25 cellular contexts compared by ENCODE assay signal in genomic region chr3:45387171-45387570, GRCh38. TPM values are rescaled to one million over a fixed set of nuclear protein-coding genes. Genes with fewer than 3 reads are reported as not detected.
DNase-seq lines count a peak whose midpoint lies in the region; ATAC-seq, FAIRE-seq and TF ChIP-seq lines count a peak whose summit lies in the region.
"Had no signal": no experiment of that assay in that cellular context is flagged by ENCODE, and none has a peak within 500 bp of the region (broad histone marks: within the 10 kb centered on the region; RNA-seq: fewer than 3 reads in every experiment).

No MANE protein-coding gene starts in this region.

- H2BK120ac ChIP-seq in mesenchymal stem cell (ENCODE audit: low read depth, low read length), result no peak overlapping the region

- H2AFZ ChIP-seq in mesenchymal stem cell (ENCODE audit: low read depth, low read length), result peak overlapping the region; percentile 27

- H3K4ac ChIP-seq in mesenchymal stem cell (ENCODE audit: low read depth in 1 of 2, low read length in 2 of 2), result no peak overlapping the region

- no TSS peak for BruUV-seq in MCF 10A (replicated peaks; lab: Mats Ljungman, UMichigan)

- peaks cover 25% of the 10 kb centered on the region for H3K27me3 Mint-ChIP-seq in MCF 10A (ENCODE audit: insufficient read depth, unreplicated experiment)
- peaks cover 9% of the 10 kb centered on the region for H3K27me3 Mint-ChIP-seq in activated B cell treated with CpG ODN at 0.5 μM for 24 hours

- intact Hi-C loops in MCF 10A (cut with micrococcal nuclease) (no loop called here), breast epithelium (cut with DNase I; ENCODE audit: low total_unique reads) (no loop called here), activated B cell treated with CpG ODN at 0.5 μM for 24 hours (cut with micrococcal nuclease) (no loop called here), dorsolateral prefrontal cortex (cut with DNase I) (no loop called here)

- H3K27ac ChIP-seq in breast epithelium (no peak overlapping the region), mesenchymal stem cell (ENCODE audit: low read length, poor library complexity, severe bottlenecking) (no peak overlapping the region), dorsolateral prefrontal cortex (no peak overlapping the region), small intestine (ENCODE audit: low read depth in 1 of 2, low read length in 1 of 2) (no peak overlapping the region)
- H3K27ac ChIP-seq: ascending aorta, lower lobe of right lung had no signal

- TF ChIP-seq POLR2A in breast epithelium (IDR thresholded peaks at IDR 0.05), result no peak

- no peak overlapping the region for H2AK5ac ChIP-seq in mesenchymal stem cell (ENCODE audit: low read length, severe bottlenecking)

- no peak for TF ChIP-seq CTCF in MCF 10A (IDR thresholded peaks at IDR 0.05; ENCODE audit: unreplicated experiment)
- no peak for TF ChIP-seq CTCF in breast epithelium (IDR thresholded peaks at IDR 0.05)
- TF ChIP-seq CTCF in activated B cell treated with CpG ODN at 0.5 μM for 24 hours (IDR thresholded peaks at IDR 0.05), result no peak
- TF ChIP-seq CTCF in dorsolateral prefrontal cortex (IDR thresholded peaks at IDR 0.05 in 54 of 56, conservative IDR thresholded peaks at IDR 0.05 in 2 of 56; ENCODE audit: low read depth in 1 of 56, partially characterized antibody in 56 of 56), result no peak

- no peak overlapping the region for H3K9ac ChIP-seq in mesenchymal stem cell (ENCODE audit: low read length)

- H3K4me2 ChIP-seq in mesenchymal stem cell (ENCODE audit: low read length, poor library complexity, severe bottlenecking), result no peak overlapping the region

- WGBS in mesenchymal stem cell, result 100% methylated on average over 1 of the region's 3 CpGs
- 33 to 80% (median 55%) methylated on average over 3 of the region's 3 CpGs for WGBS in small intestine, 3 donors

- H3K27ac Mint-ChIP-seq in MCF 10A (ENCODE audit: low read depth, unreplicated experiment) (no peak overlapping the region), activated B cell treated with CpG ODN at 0.5 μM for 24 hours (no peak overlapping the region)
- H3K27ac Mint-ChIP-seq: T-helper 2 cell treated with Interferon-gamma antibody and Interleukin-4, amounts not matched to agents 5 μg/mL and 100 μg/mL, for 36 hours had no signal

- H2BK15ac ChIP-seq in mesenchymal stem cell (ENCODE audit: low read depth, poor library complexity, severe bottlenecking), result no peak overlapping the region

- H4K8ac ChIP-seq in mesenchymal stem cell (ENCODE audit: low read length), result no peak overlapping the region

- peaks cover 0 to 4% of the 10 kb centered on the region in 2 donors for H3K4me1 ChIP-seq in breast epithelium
- H3K4me1 ChIP-seq in mesenchymal stem cell (ENCODE audit: control insufficient read depth, insufficient read depth, low read depth, low read length), result peaks cover 2% of the 10 kb centered on the region
- H3K4me1 ChIP-seq in small intestine (ENCODE audit: control insufficient read depth in 2 of 2, insufficient read depth in 1 of 2, low read depth in 1 of 2, low read length in 1 of 2), result peaks cover 3 to 7% of the 10 kb centered on the region in 2 donors

- H3K18ac ChIP-seq in mesenchymal stem cell (ENCODE audit: low read depth in 1 of 2, low read length in 2 of 2), result no peak overlapping the region

- no peak for FAIRE-seq in small intestine (lab: Jason Lieb, UNC)
- FAIRE-seq: kidney, pancreas, urothelium cell line had no signal

- H3K36me3 ChIP-seq in breast epithelium, result no peaks in the 10 kb centered on the region
- peaks cover 0 to 5% of the 10 kb centered on the region in 2 experiments for H3K36me3 ChIP-seq in mesenchymal stem cell (ENCODE audit: control insufficient read depth in 1 of 2, insufficient read depth in 2 of 2, low read depth in 1 of 2, low read length in 2 of 2)
- no peaks in the 10 kb centered on the region for H3K36me3 ChIP-seq in small intestine (ENCODE audit: control insufficient read depth in 2 of 2, insufficient read depth in 2 of 2, low read length in 2 of 2)
- H3K36me3 ChIP-seq: ascending aorta, pancreas had no signal

- no peak overlapping the region for H2BK12ac ChIP-seq in mesenchymal stem cell (ENCODE audit: low read length in 2 of 2)

- H4K91ac ChIP-seq in mesenchymal stem cell (ENCODE audit: low read length), result no peak overlapping the region

- no peak overlapping the region for H2BK5ac ChIP-seq in mesenchymal stem cell (ENCODE audit: low read depth, low read length, poor library complexity, severe bottlenecking)

- POLR2A ChIA-PET in MCF 10A (lab: Yijun Ruan, JAX), result interaction anchor here (0.6 kb wide), 1 partner anchor 799 kb away, joined by 3 read pairs; no protein-coding TSS in a partner anchor
- POLR2A ChIA-PET in activated B cell treated with CpG ODN at 0.5 μM for 24 hours (lab: Charles Lee), result no interaction called here

- ATAC-seq in activated B cell treated with CpG ODN at 0.5 μM for 24 hours (ENCODE audit: low read depth), result no peak
- ATAC-seq in HG02759 (IDR thresholded peaks at IDR 0.05; ENCODE audit: unreplicated experiment), result no peak
- ATAC-seq in HG02884 (IDR thresholded peaks at IDR 0.05; ENCODE audit: unreplicated experiment), result no peak
- ATAC-seq: gastroesophageal sphincter had no signal

- H3K14ac ChIP-seq in mesenchymal stem cell (ENCODE audit: low read length in 2 of 2), result no peak overlapping the region

- H3K4me3 Mint-ChIP-seq in MCF 10A (ENCODE audit: unreplicated experiment) (no peak overlapping the region), activated B cell treated with CpG ODN at 0.5 μM for 24 hours (peak overlapping the region; percentile 98)

- H3K23ac ChIP-seq in mesenchymal stem cell (ENCODE audit: low read length in 2 of 2), result no peak overlapping the region

- H3K4me1 Mint-ChIP-seq in MCF 10A (ENCODE audit: insufficient read depth, unreplicated experiment), result peaks cover 11% of the 10 kb centered on the region
- peaks cover 17% of the 10 kb centered on the region for H3K4me1 Mint-ChIP-seq in activated B cell treated with CpG ODN at 0.5 μM for 24 hours

- DNase-seq in MCF 10A (ENCODE audit: unreplicated experiment) (peak; percentile 36), breast epithelium (ENCODE audit: low spot score in 2 of 2) (no peak), activated B cell treated with CpG ODN at 0.5 μM for 24 hours (no peak), mesenchymal stem cell (no peak), dorsolateral prefrontal cortex (no peak), small intestine (no peak)
- DNase-seq: activated CD4-positive, alpha-beta T cell treated with anti-CD3 and anti-CD28 coated beads, Interleukin-2, amount 50 U/mL, for 4 hours; activated T-cell treated with anti-CD3 and anti-CD28 coated beads for 4 hours; C1 segment of cervical spinal cord; effector memory CD4-positive, alpha-beta T cell; kidney; lower lobe of right lung; NCI-H1417; NCI-H2107; NCI-H510A; RPMI8226; sigmoid colon had no signal

- H3K79me1 ChIP-seq in mesenchymal stem cell (replicated peaks; ENCODE audit: low read length, poor library complexity, severe bottlenecking), result peaks cover 9% of the 10 kb centered on the region

- no peaks in the 10 kb centered on the region for H3K9me3 Mint-ChIP-seq in MCF 10A (ENCODE audit: unreplicated experiment)
- H3K9me3 Mint-ChIP-seq in activated B cell treated with CpG ODN at 0.5 μM for 24 hours, result no peaks in the 10 kb centered on the region
- H3K9me3 Mint-ChIP-seq: GM23338; T-helper 2 cell treated with Interferon-gamma antibody and Interleukin-4, amounts not matched to agents 5 μg/mL and 100 μg/mL, for 36 hours had no signal

- H3K9me3 ChIP-seq in breast epithelium, result no peaks in the 10 kb centered on the region
- H3K9me3 ChIP-seq in mesenchymal stem cell (ENCODE audit: control insufficient read depth, low read length), result no peaks in the 10 kb centered on the region
- no peaks in the 10 kb centered on the region for H3K9me3 ChIP-seq in small intestine (ENCODE audit: control insufficient read depth, low read depth)
- H3K9me3 ChIP-seq: ascending aorta, gastroesophageal sphincter, lower lobe of right lung, pancreas, sigmoid colon had no signal

- H3K36me3 Mint-ChIP-seq in MCF 10A (ENCODE audit: insufficient read depth, unreplicated experiment) (peaks cover 8% of the 10 kb centered on the region), activated B cell treated with CpG ODN at 0.5 μM for 24 hours (ENCODE audit: low read depth) (peaks cover 13% of the 10 kb centered on the region)

- CTCF ChIA-PET in MCF 10A (lab: Yijun Ruan, JAX) (interaction anchor here (1.2 kb wide), 1 partner anchor 349 kb away, joined by 3 read pairs; no protein-coding TSS in a partner anchor), activated B cell treated with CpG ODN at 0.5 μM for 24 hours (lab: Charles Lee) (no interaction called here)

- H3K27me3 ChIP-seq in breast epithelium (no peaks in the 10 kb centered on the region), mesenchymal stem cell (ENCODE audit: control insufficient read depth in 1 of 2, insufficient read depth in 1 of 2, low read length in 2 of 2) (peaks cover 0 to 7% of the 10 kb centered on the region in 2 experiments), dorsolateral prefrontal cortex (no peaks in the 10 kb centered on the region), small intestine (ENCODE audit: control insufficient read depth in 2 of 2, insufficient read depth in 2 of 2, low read length in 2 of 2) (peaks cover 0 to 1% of the 10 kb centered on the region in 2 donors)
- H3K27me3 ChIP-seq: ascending aorta, gastroesophageal sphincter, pancreas, sigmoid colon had no signal

- H3K4me3 ChIP-seq in breast epithelium, result no peak overlapping the region
- no peak overlapping the region for H3K4me3 ChIP-seq in mesenchymal stem cell (ENCODE audit: insufficient read depth in 1 of 2, low read depth in 1 of 2, low read length in 2 of 2)
- H3K4me3 ChIP-seq in dorsolateral prefrontal cortex, result no peak overlapping the region
- H3K4me3 ChIP-seq in small intestine (ENCODE audit: low read depth in 1 of 2, low read length in 2 of 2), result no peak overlapping the region

RNA-seq across cellular contexts. Expression of gene LARS2, which starts 1.2 kb away (rescaled TPM):
- total RNA-seq in MCF 10A (2022) (15.6 and 21.2 TPM in 2 replicates), breast epithelium (10 to 100 TPM; 10.1 to 19.5 (median 13.1) TPM), activated B cell treated with CpG ODN at 0.5 μM for 24 hours (29.2 and 34.7 TPM in 2 replicates), dorsolateral prefrontal cortex (10 to 100 TPM; 18.5 to 49.0 (median 29.5) TPM)
- 8.1 TPM for polyA plus RNA-seq in mesenchymal stem cell (2013, experiment 1 of 2)
- 7.8 TPM for polyA plus RNA-seq in mesenchymal stem cell (2013, experiment 2 of 2)
- polyA plus RNA-seq in small intestine, result 10 to 100 TPM in 1 of 3 donors, 1 to 10 TPM in 2; 1.8 to 12.0 (median 1.9) TPM
